ENCODE assay signal across 10 cellular contexts in genomic region chr3:179432021-179432420, GRCh38. TPM values are rescaled to one million over a fixed set of nuclear protein-coding genes. Genes with fewer than 3 reads are reported as not detected.
DNase-seq lines count a peak whose midpoint lies in the region; ATAC-seq and TF ChIP-seq lines count a peak whose summit lies in the region.
"Had no signal": no experiment of that assay in that cellular context is flagged by ENCODE, and none has a peak within 500 bp of the region (broad histone marks: within the 10 kb centered on the region; RNA-seq: fewer than 3 reads in every experiment).

No MANE protein-coding gene starts in this region.

- peak overlapping the region; percentile 67 to 88 (median 82) for H3K4me2 ChIP-seq in BLaER1 treated with 17β-estradiol and CSF1 and Interleukin-3, amounts not matched to agents 10 nM and 100 nM

- no peaks in the 10 kb centered on the region for H3K36me3 Mint-ChIP-seq in Caco-2 (ENCODE audit: insufficient read depth, unreplicated experiment)

- CTCF ChIA-PET in Caco-2 (lab: Charles Lee), result no interaction called here

- DNase-seq in choroid plexus epithelial cell (ENCODE audit: low read depth) (peak; percentile 15), Caco-2 (no peak), WERI-Rb-1 (no peak), T1000 (lab: John Stamatoyannopoulos, UW) (no peak)
- no peak for DNase-seq in NK-92 treated with Interleukin-12 subunit alpha and Interleukin-12 subunit beta, amount 100 ng/mL, for 24 hours (lab: John Stamatoyannopoulos, UW)
- DNase-seq: amniotic stem cell had no signal

- ATAC-seq in GM21381 (IDR thresholded peaks at IDR 0.05; ENCODE audit: unreplicated experiment) (peak; percentile 56), HG03520 (IDR thresholded peaks at IDR 0.05; ENCODE audit: unreplicated experiment) (peak; percentile 66)

- peak overlapping the region; percentile 67 to 81 (median 75); a peak in 21 of 22 replicates for H3K27ac ChIP-seq in BLaER1 treated with 17β-estradiol and CSF1 and Interleukin-3, amounts not matched to agents 10 nM and 100 nM
- no peak overlapping the region for H3K27ac ChIP-seq in WERI-Rb-1
- H3K27ac ChIP-seq: HL-60 had no signal

- H3K4me1 ChIP-seq in BLaER1 treated with 17β-estradiol and CSF1 and Interleukin-3, amounts not matched to agents 10 nM and 100 nM, result peaks cover 54 to 81% (median 67%) of the 10 kb centered on the region in 10 experiments
- no peaks in the 10 kb centered on the region for H3K4me1 ChIP-seq in Caco-2

- TF ChIP-seq CTCF in choroid plexus epithelial cell (conservative IDR thresholded peaks at IDR 0.05; ENCODE audit: low read depth, low read length) (no peak), Caco-2 (IDR thresholded peaks at IDR 0.05; ENCODE audit: insufficient read depth in 1 of 2, low read depth in 1 of 2, low read length in 1 of 2, severe bottlenecking in 1 of 2, unreplicated experiment in 1 of 2) (no peak), WERI-Rb-1 (IDR thresholded peaks at IDR 0.05; ENCODE audit: low read depth, low read length) (no peak)

- BruUV-seq in Caco-2 (replicated peaks; lab: Mats Ljungman, UMichigan), result no TSS peak

- no peaks in the 10 kb centered on the region for H3K4me1 Mint-ChIP-seq in Caco-2 (ENCODE audit: low read depth, unreplicated experiment)

- peaks cover 3% of the 10 kb centered on the region for H3K27me3 Mint-ChIP-seq in Caco-2 (ENCODE audit: insufficient read depth, unreplicated experiment)

- no peaks in the 10 kb centered on the region for H3K27me3 ChIP-seq in BLaER1 treated with 17β-estradiol and CSF1 and Interleukin-3, amounts not matched to agents 10 nM and 100 nM
- H3K27me3 ChIP-seq in Caco-2 (replicated peaks; ENCODE audit: control insufficient read depth, insufficient read depth, low read length) (no peaks in the 10 kb centered on the region), WERI-Rb-1 (ENCODE audit: insufficient read depth, low read depth, severe bottlenecking) (no peaks in the 10 kb centered on the region)

- no peak overlapping the region for H3K27ac Mint-ChIP-seq in Caco-2 (ENCODE audit: unreplicated experiment)

- H3K9me3 Mint-ChIP-seq in Caco-2 (ENCODE audit: unreplicated experiment), result no peaks in the 10 kb centered on the region

- POLR2A ChIA-PET in Caco-2 (lab: Charles Lee), result no interaction called here

- H3K4me3 Mint-ChIP-seq in Caco-2 (ENCODE audit: unreplicated experiment), result no peak overlapping the region

- H3K9me3 ChIP-seq in BLaER1 treated with 17β-estradiol and CSF1 and Interleukin-3, amounts not matched to agents 10 nM and 100 nM (replicated peaks in 1 of 11), result no peaks in the 10 kb centered on the region; a peak in 1 of 22 replicates
- H3K9me3 ChIP-seq in Caco-2 (no peaks in the 10 kb centered on the region), WERI-Rb-1 (ENCODE audit: severe bottlenecking) (no peaks in the 10 kb centered on the region)

- peak overlapping the region in 8 of 10 experiments; percentile 1 to 37 (median 18); a peak in 9 of 20 replicates for H3K4me3 ChIP-seq in BLaER1 treated with 17β-estradiol and CSF1 and Interleukin-3, amounts not matched to agents 10 nM and 100 nM
- no peak overlapping the region for H3K4me3 ChIP-seq in choroid plexus epithelial cell (ENCODE audit: low read depth, low read length)
- H3K4me3 ChIP-seq in Caco-2 (ENCODE audit: low read depth, low read length), result no peak overlapping the region
- no peak overlapping the region for H3K4me3 ChIP-seq in WERI-Rb-1 (ENCODE audit: low read depth, low read length)

- peaks cover 0 to 94% (median 31%) of the 10 kb centered on the region in 11 experiments; a peak in 13 of 22 replicates for H4K20me1 ChIP-seq in BLaER1 treated with 17β-estradiol and CSF1 and Interleukin-3, amounts not matched to agents 10 nM and 100 nM

- intact Hi-C loops in Caco-2 (cut with micrococcal nuclease; ENCODE audit: unreplicated experiment), result no loop called here

- peak overlapping the region; percentile 56 to 72 (median 70) for H3K9ac ChIP-seq in BLaER1 treated with 17β-estradiol and CSF1 and Interleukin-3, amounts not matched to agents 10 nM and 100 nM

- H3K36me3 ChIP-seq in BLaER1 treated with 17β-estradiol and CSF1 and Interleukin-3, amounts not matched to agents 10 nM and 100 nM, result peaks cover 8 to 39% (median 15%) of the 10 kb centered on the region in 11 experiments; a peak in 18 of 22 replicates
- H3K36me3 ChIP-seq in Caco-2 (ENCODE audit: control insufficient read depth, insufficient read depth, low read length) (no peaks in the 10 kb centered on the region), WERI-Rb-1 (no peaks in the 10 kb centered on the region)

RNA-seq across cellular contexts. Expression of gene GNB4, which starts 19.2 kb away (rescaled TPM):
- total RNA-seq in Caco-2 (2022), result 3.6 and 5.1 TPM in 2 replicates

Comparison
In these comparisons a context has a peak if more than half of its experiments do, and no peak if none do; other contexts are left out.
1. H3K4me3 ChIP-seq: peak in BLaER1 treated with 17β-estradiol and CSF1 and Interleukin-3, amounts not matched to agents 10 nM and 100 nM (8 of 10); none in choroid plexus epithelial cell (single experiment), Caco-2 (single experiment) and WERI-Rb-1 (single experiment).